18 cellular contexts compared by ENCODE assay signal in genomic region chr5:43540746-43541145, GRCh38. TPM values are rescaled to one million over a fixed set of nuclear protein-coding genes. Genes with fewer than 3 reads are reported as not detected.
DNase-seq lines count a peak whose midpoint lies in the region; ATAC-seq, FAIRE-seq and TF ChIP-seq lines count a peak whose summit lies in the region.
"Had no signal": no experiment of that assay in that cellular context is flagged by ENCODE, and none has a peak within 500 bp of the region (broad histone marks: within the 10 kb centered on the region; RNA-seq: fewer than 3 reads in every experiment).

No MANE protein-coding gene starts in this region.

- in situ Hi-C loops in K562 (cut with MboI): no loop called here

- no peaks in the 10 kb centered on the region for H3K9me3 Mint-ChIP-seq in naive thymus-derived CD8-positive, alpha-beta T cell
- H3K9me3 Mint-ChIP-seq: CD4-positive, alpha-beta memory T cell; HFFc6 had no signal

- peaks cover 0 to 89% (median 6%) of the 10 kb centered on the region in 3 donors for H3K36me3 Mint-ChIP-seq in naive thymus-derived CD8-positive, alpha-beta T cell

- FAIRE-seq in K562 (lab: Jason Lieb, UNC): no peak
- FAIRE-seq: GM12892, H54 had no signal

- peaks cover 12 to 28% (median 13%) of the 10 kb centered on the region in 4 donors for H3K4me1 Mint-ChIP-seq in naive thymus-derived CD8-positive, alpha-beta T cell

- intact Hi-C loops in K562 (cut with micrococcal nuclease): no loop called here

- H3K4me3 ChIP-seq in K562: no peak overlapping the region
- H3K4me3 ChIP-seq: HAP-1 had no signal

- 0 out of 3 replicates have a peak, but pooled peaks cover 5% of the 10 kb centered on the region for H3K79me2 ChIP-seq in K562 (ENCODE audit: control insufficient read depth, insufficient read depth, low read length)

- no TSS peak for BruUV-seq in K562 (replicated peaks; lab: Mats Ljungman, UMichigan)

- H3K9ac ChIP-seq in K562 (ENCODE audit: insufficient read depth in 1 of 2, low read depth in 2 of 2, low read length in 2 of 2): no peak overlapping the region

- TF ChIP-seq RAD21 in K562 (CRISPR knock-in tag; conservative IDR thresholded peaks at IDR 0.05 in 1 of 2, IDR thresholded peaks at IDR 0.05 in 1 of 2): no peak

- H3K27ac ChIP-seq in K562 (ENCODE audit: extremely low read depth, low read depth, low read length) (no peak overlapping the region), foreskin keratinocyte (no peak overlapping the region)

- TF ChIP-seq CTCF in K562 (IDR thresholded peaks at IDR 0.05 in 2 of 3, conservative IDR thresholded peaks at IDR 0.05 in 1 of 3; ENCODE audit: insufficient read depth in 2 of 3, low read depth in 1 of 3, low read length in 3 of 3): no peak
- TF ChIP-seq CTCF in foreskin keratinocyte (conservative IDR thresholded peaks at IDR 0.05): no peak

- H3K4me1 ChIP-seq in K562 (replicated peaks in 1 of 2; ENCODE audit: control insufficient read depth in 2 of 2, insufficient read depth in 2 of 2, low read length in 2 of 2) (no peaks in the 10 kb centered on the region), foreskin keratinocyte (no peaks in the 10 kb centered on the region)
- H3K4me1 ChIP-seq: HAP-1 had no signal

- H4K20me1 ChIP-seq in K562 (replicated peaks; ENCODE audit: control insufficient read depth, insufficient read depth, low read length): no peaks in the 10 kb centered on the region

- no peak for TF ChIP-seq EP300 in K562 (IDR thresholded peaks at IDR 0.05; ENCODE audit: low read length)

- H2AFZ ChIP-seq in K562 (ENCODE audit: low read depth, low read length): no peak overlapping the region

- peak; percentile 30 for DNase-seq in NCI-H2227 (lab: John Stamatoyannopoulos, UW; ENCODE audit: unreplicated experiment)
- peak; percentile 39 for DNase-seq in NCI-H2227 treated with DMSO at 0.1 percent for 48 hours (lab: John Stamatoyannopoulos, UW)
- DNase-seq in K562 (ENCODE audit: extremely low read depth in 1 of 4, low spot score in 3 of 4): no peak
- DNase-seq in NOMO-1 treated with dmso at 0.1 percent for 144 hours (lab: John Stamatoyannopoulos, UW; ENCODE audit: unreplicated experiment): no peak
- no peak for DNase-seq in naive thymus-derived CD8-positive, alpha-beta T cell
- no peak for DNase-seq in foreskin keratinocyte
- DNase-seq: C1 segment of cervical spinal cord; Calu3; CD4-positive, alpha-beta memory T cell; COR-L47; DMS53; DMS79 treated with DMSO at 0.1 percent for 48 hours; GF-D8; GOT3; HFFc6 had no signal

- POLR2A ChIA-PET in K562 (lab: Yijun Ruan, JAX): interaction anchor here (0.6 to 2.6 kb wide), 7 partner anchors 13 to 416 kb away, joined by 3 to 8 read pairs (median 3); partner anchors contain the start of genes HMGCS1 and TMEM267
- POLR2A ChIA-PET in naive thymus-derived CD8-positive, alpha-beta T cell (lab: Charles Lee): interaction anchor here (0.6 to 1.3 kb wide), 3 partner anchors 14 to 56 kb away, joined by 3 to 4 read pairs (median 3); no protein-coding TSS in a partner anchor

- WGBS in K562 (ENCODE audit: insufficient coverage, low coverage, missing lambda C conversion rate): 89% methylated on average over 6 of the region's 6 CpGs

- H3K27me3 Mint-ChIP-seq in naive thymus-derived CD8-positive, alpha-beta T cell: no peaks in the 10 kb centered on the region
- H3K27me3 Mint-ChIP-seq: CD4-positive, alpha-beta memory T cell had no signal

- CTCF ChIA-PET in K562 (lab: Yijun Ruan, JAX; ENCODE audit: low intra/inter-chr PET ratio): no interaction called here

- H3K27me3 ChIP-seq in K562 (ENCODE audit: control insufficient read depth in 2 of 2, insufficient read depth in 2 of 2, low read length in 2 of 2) (no peaks in the 10 kb centered on the region), foreskin keratinocyte (no peaks in the 10 kb centered on the region)

- H3K36me3 ChIP-seq in K562 (ENCODE audit: control insufficient read depth, insufficient read depth, low read length): peaks cover 96% of the 10 kb centered on the region

- no peaks in the 10 kb centered on the region for H3K9me3 ChIP-seq in K562 (replicated peaks; ENCODE audit: control insufficient read depth, insufficient read depth, low read depth, low read length)
- H3K9me3 ChIP-seq: HAP-1 had no signal

- ATAC-seq in K562 (no peak), foreskin keratinocyte (no peak)
- ATAC-seq in naive thymus-derived CD8-positive, alpha-beta T cell: no peak

- no peak overlapping the region for H3K4me3 Mint-ChIP-seq in naive thymus-derived CD8-positive, alpha-beta T cell
- H3K4me3 Mint-ChIP-seq: CD4-positive, alpha-beta memory T cell; HFFc6 had no signal

- peak overlapping the region in 1 of 10 donors; percentile 4 for H3K27ac Mint-ChIP-seq in naive thymus-derived CD8-positive, alpha-beta T cell
- H3K27ac Mint-ChIP-seq: HFFc6 had no signal

- no peak overlapping the region for H3K4me2 ChIP-seq in K562 (ENCODE audit: insufficient read depth, low read length)

- no peak for TF ChIP-seq POLR2A in K562 (conservative IDR thresholded peaks at IDR 0.05)

- H3K9me1 ChIP-seq in K562 (ENCODE audit: control insufficient read depth, insufficient read depth, low read length): no peaks in the 10 kb centered on the region

RNA-seq across cellular contexts. Expression of gene PAIP1, which starts 16.1 kb away (rescaled TPM):
- 20.6 and 26.6 TPM in 2 replicates for total RNA-seq in K562 (2011; cell fraction: chromatin; rRNA removed; ENCODE audit: low replicate concordance)
- total RNA-seq in K562 (2011; cell fraction: nucleolus; rRNA removed): 10.8 and 11.4 TPM in 2 replicates
- total RNA-seq in K562 (2011; cell fraction: nucleoplasm; rRNA removed): 21.5 and 22.1 TPM in 2 replicates
- 77.6 and 82.2 TPM in 2 replicates for total RNA-seq in K562 (2014; rRNA removed)
- 133 and 145 TPM in 2 replicates for total RNA-seq in K562 (2014; rRNA removed; fragmentation: Illumina TruSeq; extraction: Trizol)
- 132 and 139 TPM in 2 replicates for total RNA-seq in K562 (2015; rRNA removed; fragmentation: Illumina TruSeq; extraction: Trizol)
- total RNA-seq in K562 (2021): 94.5 and 102 TPM in 2 replicates
- polyA plus RNA-seq in K562 (2011; rRNA removed): 160 and 181 TPM in 2 replicates
- polyA plus RNA-seq in K562 (2011; cell fraction: cytosol; rRNA removed): 63.7 and 111 TPM in 2 replicates
- 31.0 and 62.6 TPM in 2 replicates for polyA plus RNA-seq in K562 (2011; cell fraction: nucleus; rRNA removed)
- 62.7 and 79.2 TPM in 2 replicates for polyA plus RNA-seq in K562 (2012)
- 107 and 136 TPM in 2 replicates for polyA plus RNA-seq in K562 (2014; fragmentation: Illumina TruSeq; extraction: Trizol)
- polyA plus RNA-seq in K562 (2014; fragmentation: Nextera tagmentation; extraction: Ambion mirVana): 10 to 100 TPM; 51.7 to 56.9 TPM
- polyA plus RNA-seq in K562 (2014; rRNA removed): 85.5 and 93.1 TPM in 2 replicates
- 123 and 148 TPM in 2 replicates for polyA minus RNA-seq in K562 (2011; rRNA and poly(A)+ RNA removed)
- 59.0 and 76.1 TPM in 2 replicates for polyA minus RNA-seq in K562 (2011; cell fraction: cytosol; rRNA and poly(A)+ RNA removed)
- polyA minus RNA-seq in K562 (2011; cell fraction: nucleus; rRNA and poly(A)+ RNA removed): 16.0 and 34.2 TPM in 2 replicates
- total RNA-seq in naive thymus-derived CD8-positive, alpha-beta T cell: 10 to 100 TPM; 36.2 to 37.7 TPM
- 10 to 100 TPM; 31.3 to 45.7 (median 32.5) TPM for polyA plus RNA-seq in naive thymus-derived CD8-positive, alpha-beta T cell
- 71.1 and 74.7 TPM in 2 replicates for total RNA-seq in foreskin keratinocyte
- polyA plus RNA-seq in foreskin keratinocyte: 44.2 and 52.1 TPM in 2 replicates

RNA-seq across cellular contexts. Expression of gene C5orf34, which starts 25.8 kb away (rescaled TPM):
- total RNA-seq in K562 (2011; cell fraction: chromatin; rRNA removed; ENCODE audit: low replicate concordance): 24.9 and 68.1 TPM in 2 replicates
- total RNA-seq in K562 (2011; cell fraction: nucleolus; rRNA removed): 16.0 and 22.9 TPM in 2 replicates
- 24.2 and 24.8 TPM in 2 replicates for total RNA-seq in K562 (2011; cell fraction: nucleoplasm; rRNA removed)
- 13.1 and 13.2 TPM in 2 replicates for total RNA-seq in K562 (2014; rRNA removed)
- 20.7 and 24.3 TPM in 2 replicates for total RNA-seq in K562 (2014; rRNA removed; fragmentation: Illumina TruSeq; extraction: Trizol)
- total RNA-seq in K562 (2015; rRNA removed; fragmentation: Illumina TruSeq; extraction: Trizol): 18.2 and 19.0 TPM in 2 replicates
- 13.8 and 15.7 TPM in 2 replicates for total RNA-seq in K562 (2021)
- polyA plus RNA-seq in K562 (2011; rRNA removed): 28.9 and 32.6 TPM in 2 replicates
- 6.9 and 11.5 TPM in 2 replicates for polyA plus RNA-seq in K562 (2011; cell fraction: cytosol; rRNA removed)
- polyA plus RNA-seq in K562 (2011; cell fraction: nucleus; rRNA removed): 27.4 and 34.7 TPM in 2 replicates
- 8.8 and 12.3 TPM in 2 replicates for polyA plus RNA-seq in K562 (2012)
- 19.4 and 23.5 TPM in 2 replicates for polyA plus RNA-seq in K562 (2014; fragmentation: Illumina TruSeq; extraction: Trizol)
- 10 to 100 TPM; 21.4 to 27.8 TPM for polyA plus RNA-seq in K562 (2014; fragmentation: Nextera tagmentation; extraction: Ambion mirVana)
- polyA plus RNA-seq in K562 (2014; rRNA removed): 18.1 and 18.9 TPM in 2 replicates
- 37.6 and 39.6 TPM in 2 replicates for polyA minus RNA-seq in K562 (2011; rRNA and poly(A)+ RNA removed)
- polyA minus RNA-seq in K562 (2011; cell fraction: cytosol; rRNA and poly(A)+ RNA removed): 6.2 and 11.1 TPM in 2 replicates
- polyA minus RNA-seq in K562 (2011; cell fraction: nucleus; rRNA and poly(A)+ RNA removed): 23.6 and 40.1 TPM in 2 replicates
- 1 to 10 TPM; 5.3 to 7.4 TPM for total RNA-seq in naive thymus-derived CD8-positive, alpha-beta T cell
- polyA plus RNA-seq in naive thymus-derived CD8-positive, alpha-beta T cell: 1 to 10 TPM in 1 of 3 donors, under 1 TPM in 2; 0.77 to 2.0 (median 0.87) TPM
- 5.4 and 6.4 TPM in 2 replicates for total RNA-seq in foreskin keratinocyte
- polyA plus RNA-seq in foreskin keratinocyte: 2.3 and 4.3 TPM in 2 replicates

RNA-seq across cellular contexts. Expression of gene TMEM267, which starts 57.1 kb away (rescaled TPM):
- 16.8 and 49.2 TPM in 2 replicates for total RNA-seq in K562 (2011; cell fraction: chromatin; rRNA removed; ENCODE audit: low replicate concordance)
- total RNA-seq in K562 (2011; cell fraction: nucleolus; rRNA removed): 7.2 and 8.0 TPM in 2 replicates
- total RNA-seq in K562 (2011; cell fraction: nucleoplasm; rRNA removed): 20.4 and 22.3 TPM in 2 replicates
- total RNA-seq in K562 (2014; rRNA removed) (8.1 and 11.3 TPM in 2 replicates), K562 (2014; rRNA removed; fragmentation: Illumina TruSeq; extraction: Trizol) (17.8 and 21.2 TPM in 2 replicates), K562 (2015; rRNA removed; fragmentation: Illumina TruSeq; extraction: Trizol) (12.1 and 13.3 TPM in 2 replicates), K562 (2021) (19.3 and 19.9 TPM in 2 replicates), foreskin keratinocyte (10.8 and 12.4 TPM in 2 replicates)
- polyA plus RNA-seq in K562 (2011; rRNA removed) (29.1 and 31.9 TPM in 2 replicates), K562 (2014; fragmentation: Illumina TruSeq; extraction: Trizol) (15.4 and 17.0 TPM in 2 replicates), K562 (2014; fragmentation: Nextera tagmentation; extraction: Ambion mirVana) (10 to 100 TPM; 51.1 to 61.1 TPM), K562 (2014; rRNA removed) (13.2 and 19.1 TPM in 2 replicates), foreskin keratinocyte (6.0 and 7.4 TPM in 2 replicates)
- 4.6 and 13.5 TPM in 2 replicates for polyA plus RNA-seq in K562 (2011; cell fraction: cytosol; rRNA removed)
- polyA plus RNA-seq in K562 (2011; cell fraction: nucleus; rRNA removed): 20.1 and 30.5 TPM in 2 replicates
- polyA plus RNA-seq in K562 (2012): 15.9 and 25.5 TPM in 2 replicates
- 35.3 and 41.3 TPM in 2 replicates for polyA minus RNA-seq in K562 (2011; rRNA and poly(A)+ RNA removed)
- polyA minus RNA-seq in K562 (2011; cell fraction: cytosol; rRNA and poly(A)+ RNA removed): 6.4 and 6.7 TPM in 2 replicates
- 5.0 and 7.0 TPM in 2 replicates for polyA minus RNA-seq in K562 (2011; cell fraction: nucleus; rRNA and poly(A)+ RNA removed)
- 10 to 100 TPM; 19.7 to 20.6 TPM for total RNA-seq in naive thymus-derived CD8-positive, alpha-beta T cell
- 10 to 100 TPM; 19.1 to 36.7 (median 22.9) TPM for polyA plus RNA-seq in naive thymus-derived CD8-positive, alpha-beta T cell

Comparison
In these comparisons a context has a peak if more than half of its experiments do, and no peak if none do; other contexts are left out.
1. DNase-seq: peak in NCI-H2227 (single experiment) and NCI-H2227 treated with DMSO at 0.1 percent for 48 hours (single experiment); none in K562 (0 of 4), NOMO-1 treated with dmso at 0.1 percent for 144 hours (single experiment), naive thymus-derived CD8-positive, alpha-beta T cell (0 of 10) and foreskin keratinocyte (0 of 2).